Comparison of ENCODE assay signal across 27 cellular contexts in the genomic region with DNA sequence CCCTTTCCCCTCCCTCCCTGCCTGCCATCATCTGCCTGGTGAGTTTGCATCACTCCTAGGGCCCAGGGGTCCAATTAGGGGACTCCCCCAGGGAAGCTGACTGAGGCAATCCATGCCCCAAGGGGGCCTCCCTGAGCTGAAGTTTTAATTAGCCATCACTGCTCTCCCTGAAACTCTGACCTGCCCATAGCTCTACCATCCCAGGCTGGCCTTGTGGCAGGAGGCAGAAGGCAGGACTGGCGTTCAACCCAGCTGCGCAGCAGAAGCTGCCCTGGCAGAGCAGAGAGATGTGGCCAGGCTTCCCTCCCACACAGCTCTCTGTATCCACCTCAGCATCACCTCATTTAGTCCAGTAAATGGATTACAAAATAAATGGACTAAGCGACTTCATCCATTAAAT.
"Had no signal": no experiment of that assay in that cellular context is flagged by ENCODE, and none has a peak within 500 bp of the region (broad histone marks: within the 10 kb centered on the region; RNA-seq: fewer than 3 reads in every experiment).

No MANE protein-coding gene starts in this region.

- H3K27ac ChIP-seq: dorsolateral prefrontal cortex, heart left ventricle, neural progenitor cell, parathyroid adenoma, prostate gland, spleen, testis, tibial nerve, upper lobe of right lung, vagina had no signal

- H3K27me3 Mint-ChIP-seq: natural killer cell treated with Interleukin-12 subunit alpha and Interleukin-12 subunit beta and Interleukin-15 and Interleukin-18, amount 100 ng/mL, for 72 hours had no signal

- DNase-seq: dorsolateral prefrontal cortex; effector CD8-positive, alpha-beta T cell; hippocampal formation; left colon; left ventricle myocardium superior; mesenchymal stem cell; midbrain; nucleus accumbens; retina; spleen; stimulated activated CD4-positive, alpha-beta T cell treated with anti-CD3 and anti-CD28 coated beads, Interleukin-15, amount 100 ng/mL, for 24 hours; stimulated activated CD4-positive, alpha-beta T cell treated with anti-CD3 and anti-CD28 coated beads, Interleukin-1b, Interleukin-23, amount 100 ng/mL, for 48 hours; stimulated activated CD4-positive, alpha-beta T cell treated with anti-CD3 and anti-CD28 coated beads, Interleukin-4, amount 100 ng/mL, for 24 hours; stimulated activated naive B cell treated with anti-CD40 and anti-IgM and Interleukin-4, amounts not matched to agents 10 μg/mL and 1 μg/mL and 100 μg/mL, for 72 hours; stimulated activated naive CD8-positive, alpha-beta T cell treated with anti-CD3 and anti-CD28 coated beads, Interleukin-15, amount 100 ng/mL, for 72 hours; testis; upper lobe of right lung had no signal

- H3K36me3 ChIP-seq: heart left ventricle, neural progenitor cell, prostate gland, spleen, tibial nerve, upper lobe of right lung, vagina had no signal

- H3K36me3 Mint-ChIP-seq: natural killer cell treated with Interleukin-12 subunit alpha and Interleukin-12 subunit beta and Interleukin-15 and Interleukin-18, amount 100 ng/mL, for 72 hours; neural progenitor cell; stimulated activated naive B cell treated with anti-CD40 and anti-IgM and Interleukin-4, amounts not matched to agents 10 μg/mL and 1 μg/mL and 100 μg/mL, for 72 hours had no signal

- ATAC-seq: esophagus mucosa; heart left ventricle; left colon; left ventricle myocardium superior; natural killer cell treated with Interleukin-12 subunit alpha and Interleukin-12 subunit beta and Interleukin-15 and Interleukin-18, amount 100 ng/mL, for 72 hours; sciatic nerve; stimulated activated naive B cell treated with anti-CD40 and anti-IgM and Interleukin-4, amounts not matched to agents 10 μg/mL and 1 μg/mL and 100 μg/mL, for 72 hours; stimulated activated naive CD8-positive, alpha-beta T cell treated with anti-CD3 and anti-CD28 coated beads, Interleukin-15, amount 100 ng/mL, for 72 hours; upper lobe of right lung had no signal

- H3K27ac Mint-ChIP-seq: natural killer cell treated with Interleukin-12 subunit alpha and Interleukin-12 subunit beta and Interleukin-15 and Interleukin-18, amount 100 ng/mL, for 72 hours; neural progenitor cell; stimulated activated naive B cell treated with anti-CD40 and anti-IgM and Interleukin-4, amounts not matched to agents 10 μg/mL and 1 μg/mL and 100 μg/mL, for 72 hours had no signal

- H3K4me3 ChIP-seq: dorsolateral prefrontal cortex, heart left ventricle, lung, neural progenitor cell, prostate gland, spleen, testis, tibial nerve, upper lobe of right lung, vagina had no signal

- H3K4me1 ChIP-seq: prostate gland, upper lobe of right lung had no signal

- H3K9ac ChIP-seq: neural progenitor cell, parathyroid adenoma had no signal

- H3K9me3 Mint-ChIP-seq: natural killer cell treated with Interleukin-12 subunit alpha and Interleukin-12 subunit beta and Interleukin-15 and Interleukin-18, amount 100 ng/mL, for 72 hours; neural progenitor cell; stimulated activated naive B cell treated with anti-CD40 and anti-IgM and Interleukin-4, amounts not matched to agents 10 μg/mL and 1 μg/mL and 100 μg/mL, for 72 hours; stimulated activated naive CD8-positive, alpha-beta T cell treated with anti-CD3 and anti-CD28 coated beads, Interleukin-15, amount 100 ng/mL, for 72 hours had no signal

- H3K27me3 ChIP-seq: heart left ventricle, neural progenitor cell, testis, tibial nerve, upper lobe of right lung, vagina had no signal

- H3K9me3 ChIP-seq: heart left ventricle, prostate gland, testis, tibial nerve, upper lobe of right lung, vagina had no signal

- H3K4me3 Mint-ChIP-seq: natural killer cell treated with Interleukin-12 subunit alpha and Interleukin-12 subunit beta and Interleukin-15 and Interleukin-18, amount 100 ng/mL, for 72 hours; neural progenitor cell; stimulated activated naive B cell treated with anti-CD40 and anti-IgM and Interleukin-4, amounts not matched to agents 10 μg/mL and 1 μg/mL and 100 μg/mL, for 72 hours; stimulated activated naive CD8-positive, alpha-beta T cell treated with anti-CD3 and anti-CD28 coated beads, Interleukin-15, amount 100 ng/mL, for 72 hours had no signal

- H3K4me2 ChIP-seq: neural progenitor cell had no signal
